In the genomic region with DNA sequence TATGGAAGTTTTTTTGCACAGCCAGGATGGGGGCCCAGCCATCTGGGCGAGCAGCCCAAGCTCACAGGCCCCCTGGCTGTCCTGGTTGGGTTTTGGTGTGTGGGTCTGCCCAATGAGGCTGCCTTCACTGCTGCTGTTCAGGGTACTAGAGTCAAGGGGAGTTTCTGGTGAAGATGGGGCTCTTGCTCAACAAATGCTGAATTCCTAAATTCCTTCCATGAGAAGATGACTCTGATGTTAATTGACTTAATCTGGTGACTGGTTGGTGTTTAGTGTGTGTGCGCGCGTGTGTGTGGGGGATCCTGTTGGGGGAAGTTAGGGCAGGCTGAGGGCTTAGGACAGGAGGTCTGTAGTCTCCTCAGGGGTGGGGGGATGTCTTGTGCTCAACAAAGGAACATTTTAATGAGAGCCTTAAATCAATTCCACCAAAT, we compare ENCODE assay signal across 11 cellular contexts. TPM values are rescaled to one million over a fixed set of nuclear protein-coding genes. Genes with fewer than 3 reads are reported as not detected.
DNase-seq lines count a peak whose midpoint lies in the region; ATAC-seq, FAIRE-seq and TF ChIP-seq lines count a peak whose summit lies in the region.
"Had no signal": no experiment of that assay in that cellular context is flagged by ENCODE, and none has a peak within 500 bp of the region (broad histone marks: within the 10 kb centered on the region; RNA-seq: fewer than 3 reads in every experiment).

No MANE protein-coding gene starts in this region.

- ATAC-seq in GM19395 (IDR thresholded peaks at IDR 0.05; ENCODE audit: unreplicated experiment): no peak

- FAIRE-seq in H54 (lab: Jason Lieb, UNC): no peak
- FAIRE-seq: D721Med had no signal

- no peaks in the 10 kb centered on the region for H3K36me3 ChIP-seq in BJ (ENCODE audit: control insufficient read depth, insufficient read depth, low read length)

- DNase-seq in BJ (ENCODE audit: low read depth) (no peak), NCI-H82 treated with DMSO at 0.1 percent for 48 hours (lab: John Stamatoyannopoulos, UW; ENCODE audit: unreplicated experiment) (peak; percentile 1), endothelial cell (ENCODE audit: low spot score) (no peak), H54 (ENCODE audit: insufficient read length, low spot score) (no peak), cardiac septum (ENCODE audit: low spot score) (no peak)
- no peak for DNase-seq in T-helper 2 cell treated with Interferon-gamma antibody and Interleukin-4, amounts not matched to agents 5 μg/mL and 100 μg/mL, for 36 hours (ENCODE audit: low spot score)
- DNase-seq: activated CD8-positive, alpha-beta memory T cell treated with anti-CD3 and anti-CD28 coated beads for 24 hours; NCI-H187 treated with DMSO at 0.1 percent for 48 hours had no signal

- peaks cover 35% of the 10 kb centered on the region for H3K4me1 Mint-ChIP-seq in endothelial cell (ENCODE audit: unreplicated experiment)
- peaks cover 66% of the 10 kb centered on the region for H3K4me1 Mint-ChIP-seq in nephron
- peaks cover 1% of the 10 kb centered on the region for H3K4me1 Mint-ChIP-seq in T-helper 2 cell treated with Interferon-gamma antibody and Interleukin-4, amounts not matched to agents 5 μg/mL and 100 μg/mL, for 36 hours (ENCODE audit: low read depth)

- no peak for TF ChIP-seq POLR2A in H54 (IDR thresholded peaks at IDR 0.05; ENCODE audit: low read depth, low read length)

- H3K27ac Mint-ChIP-seq in endothelial cell (ENCODE audit: unreplicated experiment): peak overlapping the region; percentile 43
- H3K27ac Mint-ChIP-seq in nephron: peak overlapping the region; percentile 89 to 90 (median 90)
- no peak overlapping the region for H3K27ac Mint-ChIP-seq in T-helper 2 cell treated with Interferon-gamma antibody and Interleukin-4, amounts not matched to agents 5 μg/mL and 100 μg/mL, for 36 hours

- H3K4me3 ChIP-seq in BJ (ENCODE audit: low read depth, low read length): peak overlapping the region; percentile 79

- H3K27me3 ChIP-seq in BJ (ENCODE audit: control insufficient read depth, insufficient read depth, low read length): no peaks in the 10 kb centered on the region

- POLR2A ChIA-PET in BJ (lab: Charles Lee): interaction anchor here (0.5 kb wide), 1 partner anchor 18 kb away, joined by 5 read pairs; no protein-coding TSS in a partner anchor

- CTCF ChIA-PET in BJ (lab: Yijun Ruan, JAX): interaction anchor here (1.1 to 5.7 kb wide), 4 partner anchors 42 to 65 kb away, joined by 5 to 42 read pairs (median 9); no protein-coding TSS in a partner anchor

- H3K36me3 Mint-ChIP-seq in endothelial cell (ENCODE audit: low read depth, unreplicated experiment): peaks cover 16% of the 10 kb centered on the region
- peaks cover 16% of the 10 kb centered on the region for H3K36me3 Mint-ChIP-seq in nephron (ENCODE audit: low read depth)
- peaks cover under 1% of the 10 kb centered on the region for H3K36me3 Mint-ChIP-seq in T-helper 2 cell treated with Interferon-gamma antibody and Interleukin-4, amounts not matched to agents 5 μg/mL and 100 μg/mL, for 36 hours (ENCODE audit: low read depth)

- H3K27me3 Mint-ChIP-seq in endothelial cell (ENCODE audit: unreplicated experiment): peaks cover 11% of the 10 kb centered on the region
- peaks cover 3% of the 10 kb centered on the region for H3K27me3 Mint-ChIP-seq in nephron (ENCODE audit: low read depth)
- H3K27me3 Mint-ChIP-seq in T-helper 2 cell treated with Interferon-gamma antibody and Interleukin-4, amounts not matched to agents 5 μg/mL and 100 μg/mL, for 36 hours (ENCODE audit: low read depth): peaks cover 42% of the 10 kb centered on the region

- H3K9me3 Mint-ChIP-seq in endothelial cell (ENCODE audit: unreplicated experiment): no peaks in the 10 kb centered on the region
- H3K9me3 Mint-ChIP-seq in nephron: no peaks in the 10 kb centered on the region
- H3K9me3 Mint-ChIP-seq in T-helper 2 cell treated with Interferon-gamma antibody and Interleukin-4, amounts not matched to agents 5 μg/mL and 100 μg/mL, for 36 hours: no peaks in the 10 kb centered on the region

- intact Hi-C loops in cardiac septum (cut with DNase I): no loop called here

- TF ChIP-seq CTCF in BJ (IDR thresholded peaks at IDR 0.05; ENCODE audit: insufficient read depth, low read depth, low read length) (0 out of 2 replicates have a peak, but pooled peaks have one; percentile 25), endothelial cell (IDR thresholded peaks at IDR 0.05; ENCODE audit: unreplicated experiment) (no peak), nephron (IDR thresholded peaks at IDR 0.05; ENCODE audit: unreplicated experiment in 3 of 3) (no peak)

- H3K4me3 Mint-ChIP-seq in endothelial cell (ENCODE audit: unreplicated experiment) (peak overlapping the region; percentile 80), nephron (peak overlapping the region; percentile 74 to 88 (median 82))
- no peak overlapping the region for H3K4me3 Mint-ChIP-seq in T-helper 2 cell treated with Interferon-gamma antibody and Interleukin-4, amounts not matched to agents 5 μg/mL and 100 μg/mL, for 36 hours

RNA-seq across cellular contexts. Expression of gene PTK7, which starts 1.9 kb away (rescaled TPM):
- 187 and 362 TPM in 2 replicates for polyA plus RNA-seq in BJ (2011; rRNA removed)
- polyA minus RNA-seq in BJ (2011; rRNA and poly(A)+ RNA removed): 292 and 322 TPM in 2 replicates
- total RNA-seq in endothelial cell (ENCODE audit: unreplicated experiment): 208 TPM
- total RNA-seq in cardiac septum: 2.7 TPM

RNA-seq across cellular contexts. Expression of gene KLC4, which starts 18.6 kb away (rescaled TPM):
- polyA plus RNA-seq in BJ (2011; rRNA removed): 13.2 and 16.8 TPM in 2 replicates
- 8.4 and 9.5 TPM in 2 replicates for polyA minus RNA-seq in BJ (2011; rRNA and poly(A)+ RNA removed)
- total RNA-seq in endothelial cell (ENCODE audit: unreplicated experiment) (41.4 TPM), cardiac septum (31.1 TPM)

RNA-seq across cellular contexts. Expression of gene MRPL2, which starts 18.8 kb away (rescaled TPM):
- 20.5 and 22.8 TPM in 2 replicates for polyA plus RNA-seq in BJ (2011; rRNA removed)
- 10.0 and 18.8 TPM in 2 replicates for polyA minus RNA-seq in BJ (2011; rRNA and poly(A)+ RNA removed)
- total RNA-seq in endothelial cell (ENCODE audit: unreplicated experiment) (39.7 TPM), cardiac septum (76.4 TPM)

RNA-seq across cellular contexts. Expression of gene CUL7, which starts 24.3 kb away (rescaled TPM):
- 31.8 and 50.7 TPM in 2 replicates for polyA plus RNA-seq in BJ (2011; rRNA removed)
- 49.7 and 67.8 TPM in 2 replicates for polyA minus RNA-seq in BJ (2011; rRNA and poly(A)+ RNA removed)
- total RNA-seq in endothelial cell (ENCODE audit: unreplicated experiment) (42.2 TPM), cardiac septum (11.0 TPM)

RNA-seq across cellular contexts. Expression of gene RRP36, which starts 56.6 kb away (rescaled TPM):
- polyA plus RNA-seq in BJ (2011; rRNA removed): 43.1 and 52.7 TPM in 2 replicates
- 20.2 and 31.9 TPM in 2 replicates for polyA minus RNA-seq in BJ (2011; rRNA and poly(A)+ RNA removed)
- total RNA-seq in endothelial cell (ENCODE audit: unreplicated experiment) (82.1 TPM), cardiac septum (26.4 TPM)

Comparison
In these comparisons a context has a peak if more than half of its experiments do, and no peak if none do; other contexts are left out.
1. RNA of gene PTK7, which starts 1.9 kb away (total RNA-seq): 208 TPM in endothelial cell (single experiment); 2.7 TPM in cardiac septum (single experiment); every median in the first group is over 10 times any median in the second.